ENCODE assay signal across 11 cellular contexts in genomic region chr12:50058743-50059312, GRCh38. TPM values are rescaled to one million over a fixed set of nuclear protein-coding genes. Genes with fewer than 3 reads are reported as not detected.
DNase-seq lines count a peak whose midpoint lies in the region; ATAC-seq, FAIRE-seq and TF ChIP-seq lines count a peak whose summit lies in the region.
"Had no signal": no experiment of that assay in that cellular context is flagged by ENCODE, and none has a peak within 500 bp of the region (broad histone marks: within the 10 kb centered on the region; RNA-seq: fewer than 3 reads in every experiment).

No MANE protein-coding gene starts in this region.

- no peak for TF ChIP-seq POLR2A in endothelial cell of umbilical vein (IDR thresholded peaks at IDR 0.05; ENCODE audit: low read depth, low read length)

- peak overlapping the region; percentile 55 for H3K27ac Mint-ChIP-seq in activated naive CD4-positive, alpha-beta T cell treated with anti-CD3 and anti-CD28 coated beads, Interleukin-2, amount 10 ng/mL, durations not matched to agents 7 days and 5 days
- H3K27ac Mint-ChIP-seq in type B pancreatic cell, result no peak overlapping the region

- H3K79me2 ChIP-seq in endothelial cell of umbilical vein (ENCODE audit: control insufficient read depth, insufficient read depth, low read length), result no peaks in the 10 kb centered on the region

- peaks cover 5% of the 10 kb centered on the region for H3K4me1 ChIP-seq in endothelial cell of umbilical vein (ENCODE audit: control insufficient read depth, extremely low read depth, insufficient read depth, low read length)
- H3K4me1 ChIP-seq in SJCRH30, result peaks cover 27% of the 10 kb centered on the region
- H3K4me1 ChIP-seq in psoas muscle, result no peaks in the 10 kb centered on the region

- FAIRE-seq in endothelial cell of umbilical vein (lab: Jason Lieb, UNC), result no peak

- H3K4me3 Mint-ChIP-seq in activated naive CD4-positive, alpha-beta T cell treated with anti-CD3 and anti-CD28 coated beads, Interleukin-2, amount 10 ng/mL, durations not matched to agents 7 days and 5 days, result peak overlapping the region; percentile 36
- H3K4me3 Mint-ChIP-seq in type B pancreatic cell, result peak overlapping the region; percentile 75

- WGBS in psoas muscle, 3 donors, result 83 to 86% (median 85%) methylated on average over 14 to 15 of the region's 15 CpGs

- H3K36me3 ChIP-seq in endothelial cell of umbilical vein (ENCODE audit: control insufficient read depth in 2 of 2, extremely low read depth in 1 of 2, insufficient read depth in 2 of 2, low read length in 2 of 2), result no peaks in the 10 kb centered on the region
- H3K36me3 ChIP-seq in SJCRH30, result no peaks in the 10 kb centered on the region
- no peaks in the 10 kb centered on the region for H3K36me3 ChIP-seq in psoas muscle (ENCODE audit: insufficient read depth in 1 of 2, low read depth in 1 of 2)
- H3K36me3 ChIP-seq: left lung, ovary had no signal

- no peak overlapping the region for H3K4me2 ChIP-seq in endothelial cell of umbilical vein (ENCODE audit: insufficient read depth, low read length)

- H3K9me1 ChIP-seq in endothelial cell of umbilical vein (replicated peaks; ENCODE audit: control insufficient read depth, extremely low read depth, insufficient read depth, low read length), result no peaks in the 10 kb centered on the region

- CTCF ChIA-PET in activated naive CD4-positive, alpha-beta T cell treated with anti-CD3 and anti-CD28 coated beads, Interleukin-2, amount 10 ng/mL, durations not matched to agents 7 days and 5 days (lab: Charles Lee), result interaction anchor here (1.5 to 4.7 kb wide), 8 partner anchors 11 to 94 kb away, joined by 3 to 50 read pairs (median 5); no protein-coding TSS in a partner anchor
- CTCF ChIA-PET in RWPE1 (lab: Yijun Ruan, JAX) (interaction anchor here (0.6 to 4.0 kb wide), 5 partner anchors 12 to 1071 kb away, joined by 4 to 18 read pairs (median 5); no protein-coding TSS in a partner anchor), endothelial cell of umbilical vein (lab: Charles Lee) (interaction anchor here (0.8 to 7.7 kb wide), 8 partner anchors 9 to 192 kb away, joined by 3 to 168 read pairs (median 4); partner anchors contain the start of gene AQP6)

- H3K4me1 Mint-ChIP-seq in activated naive CD4-positive, alpha-beta T cell treated with anti-CD3 and anti-CD28 coated beads, Interleukin-2, amount 10 ng/mL, durations not matched to agents 7 days and 5 days, result peaks cover 45% of the 10 kb centered on the region
- H3K4me1 Mint-ChIP-seq in type B pancreatic cell (ENCODE audit: unreplicated experiment), result peaks cover 18% of the 10 kb centered on the region

- H3K4me3 ChIP-seq in endothelial cell of umbilical vein (replicated peaks in 1 of 3; ENCODE audit: insufficient read depth in 1 of 3, low read depth in 1 of 3, low read length in 3 of 3) (no peak overlapping the region), SJCRH30 (no peak overlapping the region), psoas muscle (no peak overlapping the region)
- H3K4me3 ChIP-seq: left lung, ovary had no signal

- dilution Hi-C loops in endothelial cell of umbilical vein (cut with MboI; ENCODE audit: extremely low pct_ligation_motif_present, low sequenced_read_pairs), result loop anchor here (25.0 kb wide), 1 partner anchor 97 kb away; the partner anchor contains the start of genes AQP2, AQP5 and AQP6

- intact Hi-C loops in endothelial cell of umbilical vein (cut with micrococcal nuclease) (no loop called here), psoas muscle (cut with DNase I) (loop anchor here (5.0 kb wide), 3 partner anchors 87 to 282 kb away; partner anchors contain the start of gene AQP6 (in 1 of the 2))

- H3K27me3 ChIP-seq in endothelial cell of umbilical vein (ENCODE audit: control insufficient read depth in 2 of 2, insufficient read depth in 2 of 2, low read length in 2 of 2) (peaks cover 43 to 46% of the 10 kb centered on the region in 2 experiments), SJCRH30 (0 out of 2 replicates have a peak, but pooled peaks cover 4% of the 10 kb centered on the region), psoas muscle (ENCODE audit: insufficient read depth in 3 of 3, low read length in 2 of 3) (peaks cover 0 to 15% (median 0%) of the 10 kb centered on the region in 3 donors)
- H3K27me3 ChIP-seq: ovary had no signal

- H3K9me3 Mint-ChIP-seq in activated naive CD4-positive, alpha-beta T cell treated with anti-CD3 and anti-CD28 coated beads, Interleukin-2, amount 10 ng/mL, durations not matched to agents 7 days and 5 days, result no peaks in the 10 kb centered on the region
- no peaks in the 10 kb centered on the region for H3K9me3 Mint-ChIP-seq in type B pancreatic cell

- no peaks in the 10 kb centered on the region for H3K9me3 ChIP-seq in endothelial cell of umbilical vein (replicated peaks; ENCODE audit: control insufficient read depth, insufficient read depth, low read length)
- H3K9me3 ChIP-seq in SJCRH30 (replicated peaks), result no peaks in the 10 kb centered on the region
- H3K9me3 ChIP-seq in psoas muscle, result no peaks in the 10 kb centered on the region
- H3K9me3 ChIP-seq: left lung, ovary had no signal

- H2AFZ ChIP-seq in endothelial cell of umbilical vein (ENCODE audit: low read depth, low read length), result no peak overlapping the region

- H3K27ac ChIP-seq in RWPE1, result peak overlapping the region; percentile 60
- no peak overlapping the region for H3K27ac ChIP-seq in endothelial cell of umbilical vein (ENCODE audit: insufficient read depth, low read depth, low read length)
- H3K27ac ChIP-seq in SJCRH30, result no peak overlapping the region
- no peak overlapping the region for H3K27ac ChIP-seq in psoas muscle
- H3K27ac ChIP-seq: left lung, ovary had no signal

- peaks cover 72% of the 10 kb centered on the region for H3K27me3 Mint-ChIP-seq in activated naive CD4-positive, alpha-beta T cell treated with anti-CD3 and anti-CD28 coated beads, Interleukin-2, amount 10 ng/mL, durations not matched to agents 7 days and 5 days
- peaks cover 47% of the 10 kb centered on the region for H3K27me3 Mint-ChIP-seq in type B pancreatic cell

- H3K9ac ChIP-seq in endothelial cell of umbilical vein (replicated peaks; ENCODE audit: extremely low read depth, insufficient read depth, low read length), result no peak overlapping the region

- no TSS peak for BruUV-seq in endothelial cell of umbilical vein (replicated peaks; lab: Mats Ljungman, UMichigan)

- no peaks in the 10 kb centered on the region for H4K20me1 ChIP-seq in endothelial cell of umbilical vein (replicated peaks; ENCODE audit: control insufficient read depth, extremely low read depth, insufficient read depth, low read length)

- ATAC-seq in psoas muscle, result no peak
- ATAC-seq: left lung had no signal

- H3K36me3 Mint-ChIP-seq in activated naive CD4-positive, alpha-beta T cell treated with anti-CD3 and anti-CD28 coated beads, Interleukin-2, amount 10 ng/mL, durations not matched to agents 7 days and 5 days, result no peaks in the 10 kb centered on the region
- peaks cover 7% of the 10 kb centered on the region for H3K36me3 Mint-ChIP-seq in type B pancreatic cell

- POLR2A ChIA-PET in RWPE1 (lab: Yijun Ruan, JAX; ENCODE audit: low non-redundant PET), result no interaction called here
- POLR2A ChIA-PET in endothelial cell of umbilical vein (lab: Charles Lee), result interaction anchor here (0.5 kb wide), 1 partner anchor 84 kb away, joined by 3 read pairs; no protein-coding TSS in a partner anchor

- no peak for TF ChIP-seq CTCF in RWPE1 (conservative IDR thresholded peaks at IDR 0.05; ENCODE audit: low read depth)
- no peak for TF ChIP-seq CTCF in endothelial cell of umbilical vein (IDR thresholded peaks at IDR 0.05; ENCODE audit: extremely low read depth in 1 of 2, insufficient read depth in 1 of 2, low read depth in 1 of 2, low read length in 2 of 2)
- TF ChIP-seq CTCF in type B pancreatic cell (conservative IDR thresholded peaks at IDR 0.05), result no peak
- TF ChIP-seq CTCF in psoas muscle (IDR thresholded peaks at IDR 0.05), result no peak

- peak; percentile 31 for DNase-seq in activated naive CD4-positive, alpha-beta T cell treated with anti-CD3 and anti-CD28 coated beads, Interleukin-2, amount 10 ng/mL, durations not matched to agents 7 days and 5 days
- no peak for DNase-seq in activated naive CD4-positive, alpha-beta T cell treated with anti-CD3 and anti-CD28 coated beads, Interleukin-2, amount 50 U/mL, for 16 hours
- DNase-seq in RWPE1 (ENCODE audit: low spot score) (no peak), endothelial cell of umbilical vein (ENCODE audit: low read depth, low spot score) (no peak), type B pancreatic cell (ENCODE audit: extremely low spot score, unreplicated experiment) (peak; percentile 52), SJCRH30 (no peak), iPS-NIHi7 (ENCODE audit: extremely low spot score) (no peak), psoas muscle (no peak)
- DNase-seq: effector memory CD4-positive, alpha-beta T cell; left lung; ovary had no signal

RNA-seq across cellular contexts. Expression of gene ASIC1, which starts 1.4 kb away (rescaled TPM):
- total RNA-seq in endothelial cell of umbilical vein (0.53 and 0.55 TPM in 2 replicates), type B pancreatic cell (ENCODE audit: low replicate concordance) (5.5 and 18.1 TPM in 2 replicates), psoas muscle (under 1 TPM; 0.32 to 0.82 (median 0.60) TPM)
- polyA plus RNA-seq in endothelial cell of umbilical vein (0.66 and 0.75 TPM in 2 replicates), psoas muscle (under 1 TPM; 0.20 to 0.29 (median 0.25) TPM)
- 0.32 and 0.56 TPM in 2 replicates for polyA plus RNA-seq in endothelial cell of umbilical vein (2011; cell fraction: cytosol; rRNA removed)
- 1.4 and 1.8 TPM in 2 replicates for polyA plus RNA-seq in endothelial cell of umbilical vein (2011; cell fraction: nucleus; rRNA removed)
- polyA plus RNA-seq in endothelial cell of umbilical vein (2012), result 1.1 and 1.2 TPM in 2 replicates
- polyA minus RNA-seq in endothelial cell of umbilical vein, result 0.90 and 1.1 TPM in 2 replicates
- 3.4 TPM for polyA minus RNA-seq in endothelial cell of umbilical vein (2011; cell fraction: cytosol; rRNA and poly(A)+ RNA removed)
- 0.58 and 0.67 TPM in 2 replicates for polyA minus RNA-seq in endothelial cell of umbilical vein (2011; cell fraction: nucleus; rRNA and poly(A)+ RNA removed)
- 7.5 and 8.9 TPM in 2 replicates for total RNA-seq in SJCRH30 (2014; rRNA removed; shearing (Covaris generic))

RNA-seq across cellular contexts. Expression of gene SMARCD1, which starts 26.3 kb away (rescaled TPM):
- 86.6 and 101 TPM in 2 replicates for total RNA-seq in endothelial cell of umbilical vein
- polyA plus RNA-seq in endothelial cell of umbilical vein, result 94.2 and 94.3 TPM in 2 replicates
- polyA plus RNA-seq in endothelial cell of umbilical vein (2011; cell fraction: cytosol; rRNA removed), result 85.9 and 89.8 TPM in 2 replicates
- 206 and 214 TPM in 2 replicates for polyA plus RNA-seq in endothelial cell of umbilical vein (2011; cell fraction: nucleus; rRNA removed)
- 69.0 and 80.7 TPM in 2 replicates for polyA plus RNA-seq in endothelial cell of umbilical vein (2012)
- 125 and 129 TPM in 2 replicates for polyA minus RNA-seq in endothelial cell of umbilical vein
- polyA minus RNA-seq in endothelial cell of umbilical vein (2011; cell fraction: cytosol; rRNA and poly(A)+ RNA removed), result 68.2 TPM
- 85.9 and 108 TPM in 2 replicates for polyA minus RNA-seq in endothelial cell of umbilical vein (2011; cell fraction: nucleus; rRNA and poly(A)+ RNA removed)
- 55.0 and 100 TPM in 2 replicates for total RNA-seq in type B pancreatic cell (ENCODE audit: low replicate concordance)
- 79.7 and 84.2 TPM in 2 replicates for total RNA-seq in SJCRH30 (2014; rRNA removed; shearing (Covaris generic))
- 10 to 100 TPM; 14.2 to 21.1 (median 17.9) TPM for total RNA-seq in psoas muscle
- 10 to 100 TPM; 11.7 to 20.4 (median 12.3) TPM for polyA plus RNA-seq in psoas muscle

RNA-seq across cellular contexts. Expression of gene RACGAP1, which starts 33.5 kb away (rescaled TPM):
- total RNA-seq in endothelial cell of umbilical vein (56.3 and 62.9 TPM in 2 replicates), type B pancreatic cell (ENCODE audit: low replicate concordance) (32.4 and 70.6 TPM in 2 replicates), psoas muscle (1 to 10 TPM; 4.6 to 6.1 (median 5.2) TPM)
- polyA plus RNA-seq in endothelial cell of umbilical vein (15.4 and 16.5 TPM in 2 replicates), psoas muscle (10 to 100 TPM in 1 of 3 donors, 1 to 10 TPM in 2; 3.4 to 15.3 (median 5.5) TPM)
- polyA plus RNA-seq in endothelial cell of umbilical vein (2011; cell fraction: cytosol; rRNA removed), result 30.8 and 31.7 TPM in 2 replicates
- 35.0 and 37.2 TPM in 2 replicates for polyA plus RNA-seq in endothelial cell of umbilical vein (2011; cell fraction: nucleus; rRNA removed)
- polyA plus RNA-seq in endothelial cell of umbilical vein (2012), result 30.3 and 55.7 TPM in 2 replicates
- polyA minus RNA-seq in endothelial cell of umbilical vein, result 42.7 and 50.6 TPM in 2 replicates
- 104 TPM for polyA minus RNA-seq in endothelial cell of umbilical vein (2011; cell fraction: cytosol; rRNA and poly(A)+ RNA removed)
- polyA minus RNA-seq in endothelial cell of umbilical vein (2011; cell fraction: nucleus; rRNA and poly(A)+ RNA removed), result 14.4 and 22.9 TPM in 2 replicates
- 148 and 152 TPM in 2 replicates for total RNA-seq in SJCRH30 (2014; rRNA removed; shearing (Covaris generic))

RNA-seq across cellular contexts. Expression of gene GPD1, which starts 45.0 kb away (rescaled TPM):
- total RNA-seq in endothelial cell of umbilical vein (0.48 TPM in 1 of 2 replicates, not detected in the other), type B pancreatic cell (ENCODE audit: low replicate concordance) (9.0 and 12.5 TPM in 2 replicates), psoas muscle (100 to 1,000 TPM in 3 of 4 donors, 10 to 100 TPM in 1; 92.0 to 221 (median 148) TPM)
- polyA plus RNA-seq in endothelial cell of umbilical vein (0.07 and 0.10 TPM in 2 replicates), psoas muscle (100 to 1,000 TPM in 1 of 3 donors, 10 to 100 TPM in 2; 17.4 to 120 (median 66.0) TPM)
- 0.04 TPM in 1 of 2 replicates, not detected in the other for polyA plus RNA-seq in endothelial cell of umbilical vein (2011; cell fraction: cytosol; rRNA removed)
- 0.36 and 0.71 TPM in 2 replicates for polyA plus RNA-seq in endothelial cell of umbilical vein (2011; cell fraction: nucleus; rRNA removed)
- not detected in 2 replicates for polyA plus RNA-seq in endothelial cell of umbilical vein (2012)
- polyA minus RNA-seq in endothelial cell of umbilical vein, result 1.0 TPM in 1 of 2 replicates, not detected in the other
- polyA minus RNA-seq in endothelial cell of umbilical vein (2011; cell fraction: cytosol; rRNA and poly(A)+ RNA removed), result not detected
- 0.82 and 0.91 TPM in 2 replicates for polyA minus RNA-seq in endothelial cell of umbilical vein (2011; cell fraction: nucleus; rRNA and poly(A)+ RNA removed)
- 0.23 and 0.24 TPM in 2 replicates for total RNA-seq in SJCRH30 (2014; rRNA removed; shearing (Covaris generic))

RNA-seq across cellular contexts. Expression of gene COX14, which starts 53.2 kb away (rescaled TPM):
- total RNA-seq in endothelial cell of umbilical vein, result 40.0 and 40.3 TPM in 2 replicates
- 106 and 114 TPM in 2 replicates for polyA plus RNA-seq in endothelial cell of umbilical vein
- 94.7 and 115 TPM in 2 replicates for polyA plus RNA-seq in endothelial cell of umbilical vein (2011; cell fraction: cytosol; rRNA removed)
- polyA plus RNA-seq in endothelial cell of umbilical vein (2011; cell fraction: nucleus; rRNA removed), result 22.1 and 26.6 TPM in 2 replicates
- 59.2 and 75.4 TPM in 2 replicates for polyA plus RNA-seq in endothelial cell of umbilical vein (2012)
- polyA minus RNA-seq in endothelial cell of umbilical vein, result 47.8 and 48.2 TPM in 2 replicates
- 26.9 TPM for polyA minus RNA-seq in endothelial cell of umbilical vein (2011; cell fraction: cytosol; rRNA and poly(A)+ RNA removed)
- 13.0 and 16.5 TPM in 2 replicates for polyA minus RNA-seq in endothelial cell of umbilical vein (2011; cell fraction: nucleus; rRNA and poly(A)+ RNA removed)
- 42.6 and 55.2 TPM in 2 replicates for total RNA-seq in type B pancreatic cell (ENCODE audit: low replicate concordance)
- 25.3 and 36.3 TPM in 2 replicates for total RNA-seq in SJCRH30 (2014; rRNA removed; shearing (Covaris generic))
- 100 to 1,000 TPM; 101 to 141 (median 115) TPM for total RNA-seq in psoas muscle
- polyA plus RNA-seq in psoas muscle, result 100 to 1,000 TPM; 132 to 173 (median 132) TPM

Comparison
In these comparisons a context has a peak if more than half of its experiments do, and no peak if none do; other contexts are left out.
1. DNase-seq: peak in activated naive CD4-positive, alpha-beta T cell treated with anti-CD3 and anti-CD28 coated beads, Interleukin-2, amount 10 ng/mL, durations not matched to agents 7 days and 5 days (single experiment) and type B pancreatic cell (single experiment); none in activated naive CD4-positive, alpha-beta T cell treated with anti-CD3 and anti-CD28 coated beads, Interleukin-2, amount 50 U/mL, for 16 hours (single experiment), RWPE1 (single experiment), endothelial cell of umbilical vein (single experiment), SJCRH30 (0 of 2), iPS-NIHi7 (single experiment) and psoas muscle (0 of 2).